In the genomic region with DNA sequence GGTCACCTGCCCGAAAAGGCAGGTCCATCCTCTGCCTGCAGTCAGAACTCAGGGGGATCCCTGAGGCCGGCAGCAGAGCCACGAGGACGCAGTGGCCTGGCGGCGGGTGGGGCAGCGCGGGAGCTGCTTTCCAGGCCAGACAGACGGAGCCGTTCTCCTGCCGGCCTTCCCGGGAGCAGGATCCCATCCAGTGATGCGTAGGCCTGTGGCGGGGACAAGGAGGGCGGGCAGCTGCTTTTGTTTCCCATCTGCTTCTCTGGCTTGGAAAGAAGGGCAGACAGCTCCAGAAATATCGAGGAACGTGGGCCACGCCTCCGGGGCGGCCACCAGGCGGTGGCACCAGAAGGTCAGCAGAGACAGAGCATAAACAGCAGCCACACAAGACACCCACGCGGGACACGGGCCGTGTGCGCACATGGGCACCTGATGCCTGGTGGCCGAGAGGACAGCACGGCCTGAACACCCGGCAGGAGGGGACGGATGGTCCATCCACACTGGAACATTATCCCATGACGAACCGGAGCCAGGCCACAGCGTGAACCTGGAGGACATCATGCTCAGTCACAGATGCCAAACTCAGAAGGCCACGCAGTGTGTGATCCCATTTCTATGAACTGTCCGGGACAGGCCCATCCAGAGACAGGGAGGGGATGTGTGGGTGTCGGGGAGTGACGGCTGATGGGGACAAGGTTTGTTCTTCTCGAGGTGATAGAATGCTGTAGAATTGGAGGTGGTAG, we compare ENCODE assay signal across 11 cellular contexts. TPM values are rescaled to one million over a fixed set of nuclear protein-coding genes. Genes with fewer than 3 reads are reported as not detected.
A peak's percentile ranks its signal among the peaks of the same experiment; 100 is the strongest.
DNase-seq lines count a peak whose midpoint lies in the region; ATAC-seq and TF ChIP-seq lines count a peak whose summit lies in the region.
"Had no signal": no experiment of that assay in that cellular context is flagged by ENCODE, and none has a peak within 500 bp of the region (broad histone marks: within the 10 kb centered on the region; RNA-seq: fewer than 3 reads in every experiment).

No MANE protein-coding gene starts in this region.

- no peaks in the 10 kb centered on the region for H3K36me3 Mint-ChIP-seq in glutamatergic neuron (ENCODE audit: unreplicated experiment)
- no peaks in the 10 kb centered on the region for H3K36me3 Mint-ChIP-seq in activated T-cell treated with anti-CD3 and anti-CD28 coated beads, Interleukin-2, amount 50 U/mL, for 72 hours (ENCODE audit: insufficient read depth in 2 of 2)
- H3K36me3 Mint-ChIP-seq: activated naive CD4-positive, alpha-beta T cell treated with anti-CD3 and anti-CD28 coated beads, Interleukin-2, amount 50 U/mL, for 24 hours; CD14-positive monocyte had no signal

- no peak for TF ChIP-seq CTCF in Panc1 (IDR thresholded peaks at IDR 0.05)
- no peak for TF ChIP-seq CTCF in glutamatergic neuron (IDR thresholded peaks at IDR 0.05; ENCODE audit: partially characterized antibody, unreplicated experiment)
- no peak for TF ChIP-seq CTCF in neutrophil (IDR thresholded peaks at IDR 0.05)

- intact Hi-C loops in Panc1 (cut with micrococcal nuclease; ENCODE audit: unreplicated experiment), result loop anchor here (5.0 kb wide), 1 partner anchor 43 kb away; no protein-coding TSS in a partner anchor

- ATAC-seq in Panc1 (no peak), HG03280 (IDR thresholded peaks at IDR 0.05; ENCODE audit: unreplicated experiment) (no peak)
- no peak for ATAC-seq in activated T-cell treated with anti-CD3 and anti-CD28 coated beads, Interleukin-2, amount 50 U/mL, for 72 hours (replicated peaks in 1 of 2)

- no peaks in the 10 kb centered on the region for H3K27me3 ChIP-seq in Panc1 (ENCODE audit: control insufficient read depth, insufficient read depth, low read length)
- no peaks in the 10 kb centered on the region for H3K27me3 ChIP-seq in neutrophil

- peak overlapping the region; percentile 91 for H3K27ac Mint-ChIP-seq in glutamatergic neuron (ENCODE audit: unreplicated experiment)
- H3K27ac Mint-ChIP-seq in activated T-cell treated with anti-CD3 and anti-CD28 coated beads, Interleukin-2, amount 50 U/mL, for 72 hours, result no peak overlapping the region
- H3K27ac Mint-ChIP-seq: activated naive CD4-positive, alpha-beta T cell treated with anti-CD3 and anti-CD28 coated beads, Interleukin-2, amount 50 U/mL, for 24 hours had no signal

- H3K9me3 Mint-ChIP-seq in glutamatergic neuron (ENCODE audit: unreplicated experiment), result peaks cover 12% of the 10 kb centered on the region
- no peaks in the 10 kb centered on the region for H3K9me3 Mint-ChIP-seq in activated T-cell treated with anti-CD3 and anti-CD28 coated beads, Interleukin-2, amount 50 U/mL, for 72 hours
- H3K9me3 Mint-ChIP-seq: activated naive CD4-positive, alpha-beta T cell treated with anti-CD3 and anti-CD28 coated beads, Interleukin-2, amount 50 U/mL, for 24 hours; CD14-positive monocyte had no signal

- H3K36me3 ChIP-seq in Panc1 (ENCODE audit: control insufficient read depth, insufficient read depth, low read length) (no peaks in the 10 kb centered on the region), neutrophil (peaks cover 31% of the 10 kb centered on the region)

- CTCF ChIA-PET in Panc1 (lab: Charles Lee), result interaction anchor here (0.6 kb wide), 1 partner anchor 46 kb away, joined by 6 read pairs; no protein-coding TSS in a partner anchor

- H3K4me1 ChIP-seq in Panc1 (ENCODE audit: control insufficient read depth, insufficient read depth, low read length) (peaks cover 25% of the 10 kb centered on the region), neutrophil (ENCODE audit: control insufficient read depth in 1 of 2, insufficient read depth in 1 of 2, low read depth in 1 of 2, low read length in 1 of 2) (peaks cover 36 to 42% of the 10 kb centered on the region in 2 experiments)

- peaks cover 15% of the 10 kb centered on the region for H3K27me3 Mint-ChIP-seq in glutamatergic neuron (ENCODE audit: unreplicated experiment)
- no peaks in the 10 kb centered on the region for H3K27me3 Mint-ChIP-seq in activated T-cell treated with anti-CD3 and anti-CD28 coated beads, Interleukin-2, amount 50 U/mL, for 72 hours (ENCODE audit: low read depth)
- H3K27me3 Mint-ChIP-seq: activated naive CD4-positive, alpha-beta T cell treated with anti-CD3 and anti-CD28 coated beads, Interleukin-2, amount 50 U/mL, for 24 hours had no signal

- H3K9me3 ChIP-seq in Panc1 (ENCODE audit: control insufficient read depth, insufficient read depth, low read depth, low read length) (no peaks in the 10 kb centered on the region), neutrophil (no peaks in the 10 kb centered on the region)

- BruUV-seq in Panc1 (replicated peaks; lab: Mats Ljungman, UMichigan), result no TSS peak

- in situ Hi-C loops in Panc1 (cut with HindIII; ENCODE audit: low pct_unique_long_range_greater_than_20kb, low sequenced_read_pairs), result no loop called here

- H3K4me3 Mint-ChIP-seq in glutamatergic neuron (ENCODE audit: unreplicated experiment), result no peak overlapping the region
- H3K4me3 Mint-ChIP-seq in activated T-cell treated with anti-CD3 and anti-CD28 coated beads, Interleukin-2, amount 50 U/mL, for 72 hours, result no peak overlapping the region
- H3K4me3 Mint-ChIP-seq: activated naive CD4-positive, alpha-beta T cell treated with anti-CD3 and anti-CD28 coated beads, Interleukin-2, amount 50 U/mL, for 24 hours; CD14-positive monocyte had no signal

- H3K27ac ChIP-seq in Panc1 (ENCODE audit: low read length) (peak overlapping the region; percentile 59; the same call in 1 of the 2 replicates), neutrophil (peak overlapping the region; percentile 33)

- H3K4me3 ChIP-seq in Panc1 (ENCODE audit: low read depth in 2 of 2, low read length in 2 of 2) (no peak overlapping the region), neutrophil (ENCODE audit: low read depth in 1 of 2, low read length in 1 of 2) (no peak overlapping the region)

- DNase-seq in AG08395 (ENCODE audit: low spot score) (peak; percentile 31), Panc1 (ENCODE audit: low read depth, low spot score) (no peak), glutamatergic neuron (peak; percentile 56), RKO (ENCODE audit: low spot score) (no peak)
- DNase-seq in stimulated activated naive CD4-positive, alpha-beta T cell treated with Interleukin-2 at 50 U/mL for 16 hours (lab: John Stamatoyannopoulos, UW), result no peak
- no peak for DNase-seq in activated T-cell treated with anti-CD3 and anti-CD28 coated beads, Interleukin-2, amount 50 U/mL, for 72 hours
- DNase-seq: T-helper 9 cell had no signal

- POLR2A ChIA-PET in Panc1 (lab: Charles Lee), result no interaction called here

- peaks cover 10% of the 10 kb centered on the region for H3K4me1 Mint-ChIP-seq in glutamatergic neuron (ENCODE audit: low read depth, unreplicated experiment)
- peaks cover 24% of the 10 kb centered on the region for H3K4me1 Mint-ChIP-seq in activated T-cell treated with anti-CD3 and anti-CD28 coated beads, Interleukin-2, amount 50 U/mL, for 72 hours (ENCODE audit: low read depth)

RNA-seq across cellular contexts. Expression of gene MKNK2, which starts 13.9 kb away (rescaled TPM):
- 240 TPM for total RNA-seq in Panc1 (2021; ENCODE audit: unreplicated experiment)
- polyA plus RNA-seq in Panc1 (2012; ENCODE audit: insufficient read length), result 278 TPM
- total RNA-seq in glutamatergic neuron (ENCODE audit: unreplicated experiment), result 149 TPM
- 100 to 1,000 TPM; 120 to 121 TPM for total RNA-seq in activated T-cell treated with anti-CD3 and anti-CD28 coated beads, Interleukin-2, amount 50 U/mL, for 72 hours

RNA-seq across cellular contexts. Expression of gene MOB3A, which starts 31.2 kb away (rescaled TPM):
- 36.3 TPM for total RNA-seq in Panc1 (2021; ENCODE audit: unreplicated experiment)
- polyA plus RNA-seq in Panc1 (2012; ENCODE audit: insufficient read length), result 21.0 TPM
- 66.0 TPM for total RNA-seq in glutamatergic neuron (ENCODE audit: unreplicated experiment)
- total RNA-seq in activated T-cell treated with anti-CD3 and anti-CD28 coated beads, Interleukin-2, amount 50 U/mL, for 72 hours, result 100 to 1,000 TPM; 129 to 134 TPM

RNA-seq across cellular contexts. Expression of gene IZUMO4, which starts 31.8 kb away (rescaled TPM):
- total RNA-seq in Panc1 (2021; ENCODE audit: unreplicated experiment) (5.4 TPM), glutamatergic neuron (ENCODE audit: unreplicated experiment) (10.6 TPM)
- polyA plus RNA-seq in Panc1 (2012; ENCODE audit: insufficient read length), result 4.7 TPM
- total RNA-seq in activated T-cell treated with anti-CD3 and anti-CD28 coated beads, Interleukin-2, amount 50 U/mL, for 72 hours, result 10 to 100 TPM; 28.5 to 36.9 TPM

RNA-seq across cellular contexts. Expression of gene BTBD2, which starts 49.4 kb away (rescaled TPM):
- total RNA-seq in Panc1 (2021; ENCODE audit: unreplicated experiment) (59.6 TPM), glutamatergic neuron (ENCODE audit: unreplicated experiment) (70.4 TPM)
- polyA plus RNA-seq in Panc1 (2012; ENCODE audit: insufficient read length), result 178 TPM
- 10 to 100 TPM; 48.7 to 56.2 TPM for total RNA-seq in activated T-cell treated with anti-CD3 and anti-CD28 coated beads, Interleukin-2, amount 50 U/mL, for 72 hours

Comparison
In these comparisons a context has a peak if more than half of its experiments do, and no peak if none do; other contexts are left out.
1. DNase-seq: peak in AG08395 (single experiment) and glutamatergic neuron (single experiment); none in Panc1 (single experiment), stimulated activated naive CD4-positive, alpha-beta T cell treated with Interleukin-2 at 50 U/mL for 16 hours (single experiment), activated T-cell treated with anti-CD3 and anti-CD28 coated beads, Interleukin-2, amount 50 U/mL, for 72 hours (0 of 2) and RKO (single experiment).